Comparison of ENCODE assay signal across 8 cellular contexts in the genomic region with DNA sequence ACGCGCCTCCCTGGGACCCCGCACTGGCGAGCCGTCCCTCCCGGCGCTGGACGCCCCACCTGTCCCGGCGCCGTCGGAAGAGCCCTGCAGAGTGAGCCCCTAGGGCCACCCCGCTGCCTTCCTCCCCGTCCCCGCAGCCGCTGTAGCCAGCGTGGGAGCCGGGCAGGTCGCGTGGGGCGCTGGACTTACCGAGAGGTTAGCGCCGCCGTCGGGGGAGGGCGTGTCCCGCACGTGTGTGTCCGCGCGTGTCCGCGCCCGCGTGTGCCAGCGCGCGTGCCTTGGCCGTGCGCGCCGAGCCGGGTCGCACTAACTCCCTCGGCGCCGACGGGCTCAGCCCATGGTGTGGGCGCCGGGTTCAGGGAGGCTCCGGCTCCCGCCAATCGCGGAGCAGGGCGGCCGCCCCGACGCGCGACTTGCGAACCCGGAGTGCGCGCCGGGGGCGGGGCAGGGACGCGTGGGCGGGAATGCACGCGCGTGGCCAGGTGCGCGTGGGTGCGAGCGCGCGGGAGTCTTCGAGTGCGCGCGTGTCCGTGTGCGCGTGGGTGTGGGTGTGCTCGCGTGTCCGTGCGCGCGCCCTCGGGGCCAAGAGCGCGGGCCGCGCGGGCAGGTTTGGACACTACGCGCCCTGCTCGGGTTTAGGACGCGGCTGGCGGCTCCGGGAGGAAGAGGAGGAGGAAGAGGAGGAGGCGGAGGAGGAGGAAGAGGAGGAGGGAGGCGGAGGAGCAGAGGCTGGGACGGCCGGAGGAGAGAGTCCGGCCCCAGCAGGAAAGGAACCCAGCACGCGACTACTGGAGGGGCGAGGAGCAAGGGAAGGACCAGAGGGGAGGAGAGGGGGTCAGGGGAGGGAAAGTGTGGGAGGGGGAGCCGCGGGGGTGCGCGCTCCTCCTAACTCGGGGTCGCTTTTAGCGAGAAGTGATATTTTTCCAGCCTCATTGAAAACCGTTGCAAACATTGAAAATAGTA.
A peak's percentile ranks its signal among the peaks of the same experiment; 100 is the strongest.
DNase-seq lines count a peak whose midpoint lies in the region; ATAC-seq and TF ChIP-seq lines count a peak whose summit lies in the region.

No MANE protein-coding gene starts in this region.

- intact Hi-C loops in activated CD4-positive, alpha-beta T cell treated with anti-CD3 and anti-CD28 coated beads for 36 hours (cut with DNase I, micrococcal nuclease) = no loop called here
- intact Hi-C loops in left lung (cut with DNase I) (no loop called here), thyroid gland (cut with DNase I) (loop anchor here (10.0 kb wide), 1 partner anchor 156 kb away; no protein-coding TSS in a partner anchor)

- H3K9me3 ChIP-seq in left lung (no peaks in the 10 kb centered on the region), thyroid gland (no peaks in the 10 kb centered on the region)

- no peak overlapping the region for H3K27ac Mint-ChIP-seq in activated CD4-positive, alpha-beta T cell treated with anti-CD3 and anti-CD28 coated beads for 36 hours

- POLR2A ChIA-PET in activated CD4-positive, alpha-beta T cell treated with anti-CD3 and anti-CD28 coated beads for 36 hours (lab: Charles Lee) = no interaction called here

- H3K4me1 ChIP-seq in left lung (peaks cover 5 to 21% of the 10 kb centered on the region in 2 donors), thyroid gland (peaks cover 0 to 17% of the 10 kb centered on the region in 2 donors)

- peaks cover 12% of the 10 kb centered on the region for H3K4me1 Mint-ChIP-seq in activated CD4-positive, alpha-beta T cell treated with anti-CD3 and anti-CD28 coated beads for 36 hours

- peak overlapping the region; percentile 39 for H3K4me3 Mint-ChIP-seq in activated CD4-positive, alpha-beta T cell treated with anti-CD3 and anti-CD28 coated beads for 36 hours

- ATAC-seq in activated CD4-positive, alpha-beta T cell treated with anti-CD3 and anti-CD28 coated beads for 36 hours = peak; percentile 49
- ATAC-seq in left lung (peak; percentile 59), GM18907 (IDR thresholded peaks at IDR 0.05; ENCODE audit: unreplicated experiment) (no peak)

- 1 to 3% methylated on average over 50 of the region's 121 CpGs for WGBS in thyroid gland, 2 donors

- no peaks in the 10 kb centered on the region for H3K36me3 ChIP-seq in left lung
- no peaks in the 10 kb centered on the region for H3K36me3 ChIP-seq in thyroid gland

- in situ Hi-C loops in astrocyte of the spinal cord (cut with HindIII; ENCODE audit: low sequenced_read_pairs) = no loop called here

- no peak for TF ChIP-seq CTCF in astrocyte of the spinal cord (IDR thresholded peaks at IDR 0.05; ENCODE audit: low read depth, low read length)
- TF ChIP-seq CTCF in left lung (IDR thresholded peaks at IDR 0.05) = no peak
- TF ChIP-seq CTCF in thyroid gland (IDR thresholded peaks at IDR 0.05) = no peak

- H3K9me3 Mint-ChIP-seq in activated CD4-positive, alpha-beta T cell treated with anti-CD3 and anti-CD28 coated beads for 36 hours (ENCODE audit: low read depth) = no peaks in the 10 kb centered on the region

- CTCF ChIA-PET in activated CD4-positive, alpha-beta T cell treated with anti-CD3 and anti-CD28 coated beads for 36 hours (lab: Charles Lee) = no interaction called here

- H3K27ac ChIP-seq in left lung (peak overlapping the region; percentile 33 to 71), thyroid gland (peak overlapping the region in 2 of 3 donors; percentile 31 to 47)

- peaks cover 59% of the 10 kb centered on the region for H3K27me3 Mint-ChIP-seq in activated CD4-positive, alpha-beta T cell treated with anti-CD3 and anti-CD28 coated beads for 36 hours

- no peaks in the 10 kb centered on the region for H3K36me3 Mint-ChIP-seq in activated CD4-positive, alpha-beta T cell treated with anti-CD3 and anti-CD28 coated beads for 36 hours (ENCODE audit: low read depth)

- DNase-seq in activated CD4-positive, alpha-beta T cell treated with anti-CD3 and anti-CD28 coated beads for 36 hours = peak; percentile 36
- no peak for DNase-seq in activated CD4-positive, alpha-beta T cell treated with anti-CD3 and anti-CD28 coated beads, Interleukin-2, amount 50 U/mL, for 1 hour
- DNase-seq in astrocyte of the spinal cord (ENCODE audit: low read depth, low spot score) (no peak), left lung (peak; percentile 54 to 79), thyroid gland (peak in 1 of 2 donors; percentile 6), pons (ENCODE audit: low spot score) (no peak)
- no peak for DNase-seq in activated CD8-positive, alpha-beta memory T cell treated with anti-CD3 and anti-CD28 coated beads, Interleukin-2, amount 50 U/mL, for 48 hours

- TF ChIP-seq POLR2A in thyroid gland (IDR thresholded peaks at IDR 0.05) = no peak

- H3K4me3 ChIP-seq in astrocyte of the spinal cord (ENCODE audit: low read depth, low read length) (peak overlapping the region; percentile 38), left lung (peak overlapping the region; percentile 41 to 50), thyroid gland (replicated peaks in 1 of 3) (peak overlapping the region in 2 of 3 donors; percentile 24 to 40)

- H3K27me3 ChIP-seq in left lung (peaks cover 39 to 80% of the 10 kb centered on the region in 2 donors), thyroid gland (no peaks in the 10 kb centered on the region)

Comparison
In these comparisons a context has a peak if more than half of its experiments do, and no peak if none do; other contexts are left out.
1. DNase-seq: peak in activated CD4-positive, alpha-beta T cell treated with anti-CD3 and anti-CD28 coated beads for 36 hours (single experiment) and left lung (2 of 2); none in activated CD4-positive, alpha-beta T cell treated with anti-CD3 and anti-CD28 coated beads, Interleukin-2, amount 50 U/mL, for 1 hour (single experiment), astrocyte of the spinal cord (single experiment), pons (single experiment) and activated CD8-positive, alpha-beta memory T cell treated with anti-CD3 and anti-CD28 coated beads, Interleukin-2, amount 50 U/mL, for 48 hours (single experiment).
2. Peak in every context shown above with its lines, with median percentiles within 50 percentile points of each other: H3K4me3 ChIP-seq.